Comparison of ENCODE assay signal across 18 cellular contexts in genomic region chr2:115596659-115597375, GRCh38.
"Had no signal": no experiment of that assay in that cellular context is flagged by ENCODE, and none has a peak within 500 bp of the region (broad histone marks: within the 10 kb centered on the region; RNA-seq: fewer than 3 reads in every experiment).

No MANE protein-coding gene starts in this region.

- H3K9ac ChIP-seq: neural progenitor cell had no signal

- H3K4me1 ChIP-seq: esophagus muscularis mucosa, gastroesophageal sphincter, heart right ventricle, left ventricle myocardium inferior, neural progenitor cell, right lobe of liver, stomach had no signal

- DNase-seq: activated CD4-positive, alpha-beta memory T cell treated with anti-CD3 and anti-CD28 coated beads, Interleukin-2, amount 10 ng/mL, durations not matched to agents 7 days and 5 days; activated CD4-positive, alpha-beta T cell treated with anti-CD3 and anti-CD28 coated beads for 36 hours; activated CD8-positive, alpha-beta memory T cell treated with anti-CD3 and anti-CD28 coated beads, Interleukin-2, amount 10 ng/mL, durations not matched to agents 7 days and 5 days; activated naive CD8-positive, alpha-beta T cell treated with anti-CD3 and anti-CD28 coated beads for 36 hours; amniotic stem cell; effector CD8-positive, alpha-beta T cell; heart right ventricle; kidney glomerular epithelial cell; left ventricle myocardium inferior; naive thymus-derived CD4-positive, alpha-beta T cell; right lobe of liver; small intestine; stimulated activated CD4-positive, alpha-beta T cell treated with anti-CD3 and anti-CD28 coated beads, Interleukin-4, amount 100 ng/mL, for 1 hour; stomach had no signal

- H3K27ac ChIP-seq: cardiac muscle cell, esophagus muscularis mucosa, gastroesophageal sphincter, heart right ventricle, left ventricle myocardium inferior, neural progenitor cell, right lobe of liver, stomach had no signal

- H3K9me3 ChIP-seq: esophagus muscularis mucosa, right lobe of liver had no signal

- ATAC-seq: activated CD4-positive, alpha-beta T cell treated with anti-CD3 and anti-CD28 coated beads for 36 hours; activated CD8-positive, alpha-beta memory T cell treated with anti-CD3 and anti-CD28 coated beads, Interleukin-2, amount 10 ng/mL, durations not matched to agents 7 days and 5 days; gastroesophageal sphincter; heart right ventricle; naive thymus-derived CD4-positive, alpha-beta T cell; right lobe of liver had no signal

- H3K4me3 ChIP-seq: cardiac muscle cell, esophagus muscularis mucosa, gastroesophageal sphincter, heart right ventricle, left ventricle myocardium inferior, neural progenitor cell, right lobe of liver, stomach had no signal

- H3K4me2 ChIP-seq: neural progenitor cell had no signal

- H3K27me3 ChIP-seq: cardiac muscle cell, esophagus muscularis mucosa, gastroesophageal sphincter, heart right ventricle, neural progenitor cell, right lobe of liver, stomach had no signal

- H2AFZ ChIP-seq: neural progenitor cell had no signal

- H3K36me3 ChIP-seq: cardiac muscle cell, esophagus muscularis mucosa, gastroesophageal sphincter, heart right ventricle, left ventricle myocardium inferior, neural progenitor cell, right lobe of liver, stomach had no signal
